Comparison of ENCODE assay signal across 23 cellular contexts in genomic region chr22:27148025-27148424, GRCh38.
"Had no signal": no experiment of that assay in that cellular context is flagged by ENCODE, and none has a peak within 500 bp of the region (broad histone marks: within the 10 kb centered on the region; RNA-seq: fewer than 3 reads in every experiment).

No MANE protein-coding gene starts in this region.

- H3K4me1 Mint-ChIP-seq: immature natural killer cell had no signal

- FAIRE-seq: colon, endothelial cell of umbilical vein, kidney had no signal

- H3K4me3 Mint-ChIP-seq: immature natural killer cell had no signal

- H3K4me1 ChIP-seq: gastrocnemius medialis, left ventricle myocardium inferior had no signal

- H3K9me3 ChIP-seq: esophagus squamous epithelium, gastrocnemius medialis had no signal

- DNase-seq: dermis blood vessel endothelial cell; dorsolateral prefrontal cortex; effector CD4-positive, alpha-beta T cell; effector memory CD4-positive, alpha-beta T cell; esophagus squamous epithelium; foreskin fibroblast; foreskin melanocyte; gastrocnemius medialis; glutamatergic neuron; head of caudate nucleus; heart right ventricle; immature natural killer cell; islet precursor cell; kidney; kidney glomerular epithelial cell; left colon; left ventricle myocardium inferior; lower lobe of right lung; mesendoderm; midbrain had no signal

- H3K4me3 ChIP-seq: coronary artery, dorsolateral prefrontal cortex, esophagus squamous epithelium, gastrocnemius medialis, heart right ventricle, left ventricle myocardium inferior, lower lobe of right lung had no signal

- H3K27ac ChIP-seq: coronary artery, dorsolateral prefrontal cortex, esophagus squamous epithelium, gastrocnemius medialis, heart right ventricle, left ventricle myocardium inferior, lower lobe of right lung had no signal

- H3K36me3 ChIP-seq: esophagus squamous epithelium, gastrocnemius medialis, heart right ventricle, left ventricle myocardium inferior, lower lobe of right lung had no signal

- H3K36me3 Mint-ChIP-seq: immature natural killer cell had no signal

- H3K27ac Mint-ChIP-seq: immature natural killer cell had no signal
